11 cellular contexts compared by ENCODE assay signal in genomic region chr1:155871390-155871789, GRCh38. TPM values are rescaled to one million over a fixed set of nuclear protein-coding genes. Genes with fewer than 3 reads are reported as not detected.
DNase-seq lines count a peak whose midpoint lies in the region; FAIRE-seq and TF ChIP-seq lines count a peak whose summit lies in the region.
"Had no signal": no experiment of that assay in that cellular context is flagged by ENCODE, and none has a peak within 500 bp of the region (broad histone marks: within the 10 kb centered on the region; RNA-seq: fewer than 3 reads in every experiment).

No MANE protein-coding gene starts in this region.

- no peaks in the 10 kb centered on the region for H3K4me1 ChIP-seq in mammary epithelial cell (ENCODE audit: insufficient read depth, low read length)

- no peak for FAIRE-seq in RCC 7860 (lab: Jason Lieb, UNC)
- FAIRE-seq: GM12891 had no signal

- H3K4me2 ChIP-seq in mammary epithelial cell (ENCODE audit: insufficient read depth, low read depth, low read length), result no peak overlapping the region

- no peak overlapping the region for H3K9ac ChIP-seq in mammary epithelial cell (ENCODE audit: insufficient read depth, low read length)

- H3K27ac ChIP-seq in mammary epithelial cell (ENCODE audit: insufficient read depth, low read depth, low read length), result no peak overlapping the region

- H3K36me3 ChIP-seq in mammary epithelial cell (ENCODE audit: insufficient read depth, low read length), result no peaks in the 10 kb centered on the region

- no peaks in the 10 kb centered on the region for H3K9me3 ChIP-seq in mammary epithelial cell (replicated peaks; ENCODE audit: insufficient read depth, low read length)

- no peaks in the 10 kb centered on the region for H3K79me2 ChIP-seq in mammary epithelial cell (ENCODE audit: insufficient read depth, low read length)

- CTCF ChIA-PET in mammary epithelial cell (lab: Charles Lee; ENCODE audit: low non-redundant PET), result no interaction called here

- intact Hi-C loops in mammary epithelial cell (cut with micrococcal nuclease), result no loop called here

- WGBS in mammary epithelial cell (ENCODE audit: low coverage, missing lambda C conversion rate), result 50% methylated on average over 1 of the region's 1 CpG

- H2AFZ ChIP-seq in mammary epithelial cell (ENCODE audit: low read depth, low read length), result no peak overlapping the region

- no peaks in the 10 kb centered on the region for H4K20me1 ChIP-seq in mammary epithelial cell (ENCODE audit: insufficient read depth, low read length)

- TF ChIP-seq CTCF in AG10803 (conservative IDR thresholded peaks at IDR 0.05; ENCODE audit: low read length) (no peak), mammary epithelial cell (conservative IDR thresholded peaks at IDR 0.05 in 1 of 2, IDR thresholded peaks at IDR 0.05 in 1 of 2; ENCODE audit: extremely low read depth in 1 of 2, insufficient read depth in 1 of 2, low read depth in 1 of 2, low read length in 2 of 2) (no peak)

- H3K4me3 ChIP-seq in AG10803 (ENCODE audit: low read length), result no peak overlapping the region
- H3K4me3 ChIP-seq in mammary epithelial cell (replicated peaks in 1 of 3; ENCODE audit: insufficient read depth in 1 of 3, low read depth in 2 of 3, low read length in 3 of 3), result no peak overlapping the region

- dilution Hi-C loops in mammary epithelial cell (cut with HindIII; ENCODE audit: low sequenced_read_pairs), result no loop called here

- in situ Hi-C loops in mammary epithelial cell (cut with MboI; ENCODE audit: low sequenced_read_pairs in 2 of 2), result no loop called here

- no TSS peak for BruUV-seq in mammary epithelial cell (replicated peaks; lab: Mats Ljungman, UMichigan)

- H3K27me3 ChIP-seq in mammary epithelial cell (ENCODE audit: insufficient read depth, low read length), result no peaks in the 10 kb centered on the region

- peak; percentile 14 for DNase-seq in AG10803 (ENCODE audit: low read depth)
- peak; percentile 14 for DNase-seq in NCI-H2107 (lab: John Stamatoyannopoulos, UW)
- peak; percentile 14 for DNase-seq in mammary epithelial cell
- peak; percentile 93 for DNase-seq in inferior parietal cortex (ENCODE audit: extremely low spot score)
- DNase-seq in RCC 7860 (ENCODE audit: low spot score), result no peak
- no peak for DNase-seq in dedifferentiated amniotic fluid mesenchymal stem cell (ENCODE audit: extremely low spot score)
- no peak for DNase-seq in ecto neural progenitor cell (ENCODE audit: low spot score)
- DNase-seq in activated CD4-positive, alpha-beta T cell treated with anti-CD3 and anti-CD28 coated beads for 4 hours, result no peak
- DNase-seq: AML-193, NCI-H526 treated with DMSO at 0.1 percent for 48 hours had no signal

RNA-seq across cellular contexts. Expression of gene SYT11, which starts 12.0 kb away (rescaled TPM):
- total RNA-seq in mammary epithelial cell, result under 1 TPM; 0.12 to 0.33 TPM
- 0.11 TPM for polyA plus RNA-seq in mammary epithelial cell
- not detected for polyA minus RNA-seq in mammary epithelial cell

RNA-seq across cellular contexts. Expression of gene GON4L, which starts 14.4 kb away (rescaled TPM):
- 10 to 100 TPM; 29.8 to 39.6 TPM for total RNA-seq in mammary epithelial cell
- polyA plus RNA-seq in mammary epithelial cell, result 14.7 TPM
- 53.2 TPM for polyA minus RNA-seq in mammary epithelial cell

RNA-seq across cellular contexts. Expression of gene RIT1, which starts 39.8 kb away (rescaled TPM):
- total RNA-seq in mammary epithelial cell, result 10 to 100 TPM; 23.5 to 31.3 TPM
- polyA plus RNA-seq in mammary epithelial cell, result 22.1 TPM
- polyA minus RNA-seq in mammary epithelial cell, result 30.6 TPM

Comparison
In these comparisons a context has a peak if more than half of its experiments do, and no peak if none do; other contexts are left out.
1. DNase-seq: peak in AG10803 (single experiment), NCI-H2107 (single experiment), mammary epithelial cell (single experiment) and inferior parietal cortex (single experiment); none in RCC 7860 (single experiment), dedifferentiated amniotic fluid mesenchymal stem cell (single experiment), ecto neural progenitor cell (single experiment) and activated CD4-positive, alpha-beta T cell treated with anti-CD3 and anti-CD28 coated beads for 4 hours (0 of 2).